Comparison of ENCODE assay signal across 8 cellular contexts in genomic region chr18:13726228-13726971, GRCh38. TPM values are rescaled to one million over a fixed set of nuclear protein-coding genes. Genes with fewer than 3 reads are reported as not detected.
A peak's percentile ranks its signal among the peaks of the same experiment; 100 is the strongest.
DNase-seq lines count a peak whose midpoint lies in the region; ATAC-seq and TF ChIP-seq lines count a peak whose summit lies in the region.

TSS of gene FAM210A (minus strand) at chr18:13726558. CDS start at chr18:13682077, 44,481 bp downstream.
TSS of gene RNMT (plus strand) at chr18:13726673. CDS start at chr18:13731518, 4,845 bp downstream.

- in situ Hi-C loops in transverse colon (cut with MboI; ENCODE audit: low pct_ligation_motif_present in 1 of 4, low pct_unique_long_range_greater_than_20kb in 1 of 4, low sequenced_read_pairs in 3 of 4) = no loop called here

- TF ChIP-seq POLR2A in transverse colon (IDR thresholded peaks at IDR 0.05) = peak; percentile 84

- H4K91ac ChIP-seq in trophoblast cell (ENCODE audit: low read depth, low read length) = peak within 1 kb of the TSS; percentile 65

- peak within 1 kb of the TSS; percentile 58 for H3K18ac ChIP-seq in trophoblast cell (ENCODE audit: low read length)

- peak; percentile 13 for TF ChIP-seq EP300 in transverse colon (IDR thresholded peaks at IDR 0.05; ENCODE audit: low read depth)

- H3K27ac ChIP-seq in adipose tissue (ENCODE audit: low read depth, low read length) (peak within 1 kb of the TSS; percentile 73), trophoblast cell (ENCODE audit: low read depth, low read length) (peak within 1 kb of the TSS; percentile 61), transverse colon (peak within 1 kb of the TSS; percentile 90 to 94 (median 92))

- no peaks in the 10 kb centered on the region for H3K27me3 ChIP-seq in trophoblast cell (ENCODE audit: insufficient read depth, low read length)
- H3K27me3 ChIP-seq in transverse colon = no peaks in the 10 kb centered on the region

- DNase-seq in NCI-H1436 (lab: John Stamatoyannopoulos, UW) (peak; percentile 95), T follicular helper cell (ENCODE audit: low read depth) (peak; percentile 92), cardiac septum (ENCODE audit: low spot score) (peak; percentile 98), trophoblast cell (peak; percentile 92 to 98), transverse colon (peak; percentile 97)

- peak within 1 kb of the TSS; percentile 54 for H3K23ac ChIP-seq in trophoblast cell (ENCODE audit: low read length)

- H3K4me1 ChIP-seq in trophoblast cell (ENCODE audit: control insufficient read depth in 1 of 2, insufficient read depth in 2 of 2, low read length in 2 of 2) = peaks cover 0 to 6% of the 10 kb centered on the region in 2 experiments
- peaks cover 14 to 29% (median 22%) of the 10 kb centered on the region in 4 donors for H3K4me1 ChIP-seq in transverse colon

- peak within 1 kb of the TSS; percentile 73 for H4K8ac ChIP-seq in trophoblast cell (ENCODE audit: low read depth, low read length)

- peak within 1 kb of the TSS; percentile 96 for H3K4me3 ChIP-seq in GM12875 (ENCODE audit: low read depth, low read length)
- H3K4me3 ChIP-seq in trophoblast cell (ENCODE audit: low read depth, low read length) = peak within 1 kb of the TSS; percentile 96
- peak within 1 kb of the TSS; percentile 41 to 92 (median 71) for H3K4me3 ChIP-seq in transverse colon

- H3K4ac ChIP-seq in trophoblast cell (ENCODE audit: low read depth, low read length) = peak within 1 kb of the TSS; percentile 9

- H3K9ac ChIP-seq in trophoblast cell (ENCODE audit: low read length) = peak within 1 kb of the TSS; percentile 91

- peak within 1 kb of the TSS; percentile 40 for H4K12ac ChIP-seq in trophoblast cell (ENCODE audit: low read depth, low read length)

- peak within 1 kb of the TSS; percentile 17 for H2BK5ac ChIP-seq in trophoblast cell (ENCODE audit: low read depth, low read length, poor library complexity)

- 0 to 1% (median 0%) methylated on average over 63 to 77 of the region's 77 CpGs for WGBS in adipose tissue, 3 donors
- no CpG with 5 or more reads among the region's 77 CpGs for WGBS in trophoblast cell (ENCODE audit: extremely low coverage, insufficient coverage, insufficient read length)
- WGBS in transverse colon (ENCODE audit: low coverage in 1 of 2), 2 donors = 1% methylated on average over 62 of the region's 77 CpGs; no CpG with 5 or more reads in 1 of the 2 donors

- no peaks in the 10 kb centered on the region for H3K9me3 ChIP-seq in trophoblast cell (ENCODE audit: insufficient read depth, low read depth, low read length)
- no peaks in the 10 kb centered on the region for H3K9me3 ChIP-seq in transverse colon

- peak within 1 kb of the TSS; percentile 5 for H2BK120ac ChIP-seq in trophoblast cell (ENCODE audit: insufficient read depth, low read length, poor library complexity)

- H3K79me2 ChIP-seq in trophoblast cell (ENCODE audit: control insufficient read depth, insufficient read depth, low read length, poor library complexity) = peaks cover 5% of the 10 kb centered on the region

- no peaks in the 10 kb centered on the region for H3K36me3 ChIP-seq in trophoblast cell (ENCODE audit: control insufficient read depth in 1 of 2, insufficient read depth in 2 of 2, low read length in 2 of 2)
- H3K36me3 ChIP-seq in transverse colon = no peaks in the 10 kb centered on the region

- H3K79me1 ChIP-seq in trophoblast cell (ENCODE audit: low read length) = peaks cover 6% of the 10 kb centered on the region

- H2AFZ ChIP-seq in trophoblast cell (ENCODE audit: insufficient read depth, low read length, poor library complexity) = peak within 1 kb of the TSS; percentile 71

- TF ChIP-seq CTCF in GM12875 (IDR thresholded peaks at IDR 0.05; ENCODE audit: borderline replicate concordance, insufficient read depth, low read depth, low read length) (no peak), transverse colon (IDR thresholded peaks at IDR 0.05) (peak in 1 of 5 experiments; percentile 35)

- peak within 1 kb of the TSS; percentile 56 for H3K14ac ChIP-seq in trophoblast cell (ENCODE audit: low read length)

- peak; percentile 97 for ATAC-seq in HG02798 (IDR thresholded peaks at IDR 0.05; ENCODE audit: poor library complexity, unreplicated experiment)

- H2BK12ac ChIP-seq in trophoblast cell (ENCODE audit: low read length) = no peak within 1 kb of the TSS

- intact Hi-C loops in cardiac septum (cut with DNase I) (loop anchor here (2.0 to 5.0 kb wide), 4 partner anchors 64 to 509 kb away; partner anchors contain the start of gene LDLRAD4), transverse colon (cut with DNase I; ENCODE audit: low total_unique reads) (loop anchor here (10.0 kb wide), 1 partner anchor 842 kb away; the partner anchor contains the start of gene PTPN2)

- H3K4me2 ChIP-seq in trophoblast cell (ENCODE audit: low read length) = peak within 1 kb of the TSS; percentile 99

- H2AK5ac ChIP-seq in trophoblast cell (ENCODE audit: low read length) = no peak within 1 kb of the TSS

RNA-seq across cellular contexts. Expression of gene FAM210A, which starts in this region (rescaled TPM):
- 10 to 100 TPM in 1 of 3 donors, 1 to 10 TPM in 2; 3.2 to 11.2 (median 8.7) TPM for polyA plus RNA-seq in adipose tissue
- total RNA-seq in cardiac septum (48.4 TPM), transverse colon (10 to 100 TPM in 2 of 4 donors, 1 to 10 TPM in 1, under 1 TPM in 1; 0.80 to 12.2 (median 10.2) TPM)
- polyA plus RNA-seq in trophoblast cell (2013) = 8.2 and 9.2 TPM in 2 replicates

RNA-seq across cellular contexts. Expression of gene RNMT, which starts in this region (rescaled TPM):
- 10 to 100 TPM in 2 of 3 donors, 1 to 10 TPM in 1; 7.7 to 18.2 (median 11.0) TPM for polyA plus RNA-seq in adipose tissue
- total RNA-seq in cardiac septum = 27.0 TPM
- 32.0 and 35.1 TPM in 2 replicates for polyA plus RNA-seq in trophoblast cell (2013)
- 10 to 100 TPM; 10.9 to 15.2 (median 13.0) TPM for total RNA-seq in transverse colon

Comparison
In these comparisons a context has a peak if more than half of its experiments do, and no peak if none do; other contexts are left out.
1. Peak in every context shown above with its lines: DNase-seq, ATAC-seq, H3K4me3 ChIP-seq and H3K27ac ChIP-seq.